Comparison of ENCODE assay signal across 8 cellular contexts in the genomic region with DNA sequence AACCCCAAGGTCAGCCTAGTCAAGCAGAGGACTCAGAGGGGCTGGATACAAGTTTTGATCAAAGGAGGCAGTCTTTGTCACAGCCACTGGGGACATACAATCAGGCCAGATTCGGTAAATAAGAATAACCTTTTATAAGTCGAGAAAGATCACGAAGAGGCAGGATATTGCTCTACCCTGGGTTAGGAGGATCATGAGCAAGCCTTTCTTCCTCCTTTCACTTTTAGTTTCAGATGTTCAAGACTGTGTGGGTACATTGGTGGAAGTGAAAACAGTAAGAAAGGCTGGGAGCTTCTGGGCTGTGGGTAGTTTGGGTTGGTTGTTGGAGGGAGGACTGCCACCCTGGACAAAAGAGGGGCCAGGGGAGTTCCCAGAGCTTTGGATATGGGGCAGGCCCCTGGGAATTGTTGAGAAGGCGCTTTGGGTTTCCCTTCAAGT.
DNase-seq lines count a peak whose midpoint lies in the region; ATAC-seq lines count a peak whose summit lies in the region.

No MANE protein-coding gene starts in this region.

- peaks cover 11% of the 10 kb centered on the region for H3K27me3 Mint-ChIP-seq in activated T-cell treated with anti-CD3 and anti-CD28 coated beads, Interleukin-2, amount 50 U/mL, for 72 hours (ENCODE audit: low read depth)

- H3K36me3 Mint-ChIP-seq in activated T-cell treated with anti-CD3 and anti-CD28 coated beads, Interleukin-2, amount 50 U/mL, for 72 hours (ENCODE audit: insufficient read depth in 2 of 2) = peaks cover 0 to 2% of the 10 kb centered on the region in 2 donors

- no peaks in the 10 kb centered on the region for H3K27me3 ChIP-seq in BLaER1 treated with 17β-estradiol and CSF1 and Interleukin-3, amounts not matched to agents 10 nM and 100 nM

- ATAC-seq in GM19397 (IDR thresholded peaks at IDR 0.05; ENCODE audit: unreplicated experiment) (peak; percentile 99), HG03378 (IDR thresholded peaks at IDR 0.05; ENCODE audit: unreplicated experiment) (peak; percentile 100)
- ATAC-seq in activated T-cell treated with anti-CD3 and anti-CD28 coated beads, Interleukin-2, amount 50 U/mL, for 72 hours (replicated peaks in 1 of 2) = peak; percentile 99

- DNase-seq in activated T-cell treated with anti-CD3 and anti-CD28 coated beads, Interleukin-2, amount 50 U/mL, for 72 hours = peak; percentile 22 to 34
- DNase-seq in stimulated activated CD4-positive, alpha-beta T cell treated with anti-CD3 and anti-CD28 coated beads, TNF-alpha, amount 100 ng/mL, for 48 hours (ENCODE audit: low read depth in 3 of 3) = peak in 2 of 3 donors; percentile 4 to 23
- DNase-seq in HK-2 (ENCODE audit: unreplicated experiment) (no peak), Ammon's horn (ENCODE audit: low spot score) (no peak), NCI-H524 (lab: John Stamatoyannopoulos, UW) (no peak)

- H3K4me1 Mint-ChIP-seq in activated T-cell treated with anti-CD3 and anti-CD28 coated beads, Interleukin-2, amount 50 U/mL, for 72 hours (ENCODE audit: low read depth) = peaks cover 20% of the 10 kb centered on the region

- H3K4me3 Mint-ChIP-seq in activated T-cell treated with anti-CD3 and anti-CD28 coated beads, Interleukin-2, amount 50 U/mL, for 72 hours = peak overlapping the region; percentile 63 to 71

- peak overlapping the region in 8 of 11 experiments; percentile 31 to 65 (median 50); a peak in 14 of 22 replicates for H3K9ac ChIP-seq in BLaER1 treated with 17β-estradiol and CSF1 and Interleukin-3, amounts not matched to agents 10 nM and 100 nM

- no peaks in the 10 kb centered on the region for H3K36me3 ChIP-seq in BLaER1 treated with 17β-estradiol and CSF1 and Interleukin-3, amounts not matched to agents 10 nM and 100 nM

- H3K27ac Mint-ChIP-seq in activated T-cell treated with anti-CD3 and anti-CD28 coated beads, Interleukin-2, amount 50 U/mL, for 72 hours = peak overlapping the region; percentile 70

- H3K27ac ChIP-seq in BLaER1 treated with 17β-estradiol and CSF1 and Interleukin-3, amounts not matched to agents 10 nM and 100 nM = peak overlapping the region in 10 of 11 experiments; percentile 50 to 81 (median 68); a peak in 19 of 22 replicates

- peaks cover 0 to 5% of the 10 kb centered on the region in 2 donors for H3K9me3 Mint-ChIP-seq in activated T-cell treated with anti-CD3 and anti-CD28 coated beads, Interleukin-2, amount 50 U/mL, for 72 hours

- peaks cover 31 to 55% (median 40%) of the 10 kb centered on the region in 10 experiments for H3K4me1 ChIP-seq in BLaER1 treated with 17β-estradiol and CSF1 and Interleukin-3, amounts not matched to agents 10 nM and 100 nM

- H3K4me3 ChIP-seq in BLaER1 treated with 17β-estradiol and CSF1 and Interleukin-3, amounts not matched to agents 10 nM and 100 nM = peak overlapping the region in 3 of 10 experiments; percentile 7 to 41 (median 37); a peak in 5 of 20 replicates

- no peaks in the 10 kb centered on the region for H3K9me3 ChIP-seq in BLaER1 treated with 17β-estradiol and CSF1 and Interleukin-3, amounts not matched to agents 10 nM and 100 nM (replicated peaks in 1 of 11)

- no peaks in the 10 kb centered on the region for H4K20me1 ChIP-seq in BLaER1 treated with 17β-estradiol and CSF1 and Interleukin-3, amounts not matched to agents 10 nM and 100 nM

- peak overlapping the region; percentile 43 to 79 (median 59) for H3K4me2 ChIP-seq in BLaER1 treated with 17β-estradiol and CSF1 and Interleukin-3, amounts not matched to agents 10 nM and 100 nM

Comparison
In these comparisons a context has a peak if more than half of its experiments do, and no peak if none do; other contexts are left out.
1. DNase-seq: peak in activated T-cell treated with anti-CD3 and anti-CD28 coated beads, Interleukin-2, amount 50 U/mL, for 72 hours (2 of 2) and stimulated activated CD4-positive, alpha-beta T cell treated with anti-CD3 and anti-CD28 coated beads, TNF-alpha, amount 100 ng/mL, for 48 hours (2 of 3); none in HK-2 (single experiment), Ammon's horn (single experiment) and NCI-H524 (0 of 2).
2. Peak in every context shown above with its lines, with median percentiles within 50 percentile points of each other: ATAC-seq.